19 cellular contexts compared by ENCODE assay signal in the genomic region with DNA sequence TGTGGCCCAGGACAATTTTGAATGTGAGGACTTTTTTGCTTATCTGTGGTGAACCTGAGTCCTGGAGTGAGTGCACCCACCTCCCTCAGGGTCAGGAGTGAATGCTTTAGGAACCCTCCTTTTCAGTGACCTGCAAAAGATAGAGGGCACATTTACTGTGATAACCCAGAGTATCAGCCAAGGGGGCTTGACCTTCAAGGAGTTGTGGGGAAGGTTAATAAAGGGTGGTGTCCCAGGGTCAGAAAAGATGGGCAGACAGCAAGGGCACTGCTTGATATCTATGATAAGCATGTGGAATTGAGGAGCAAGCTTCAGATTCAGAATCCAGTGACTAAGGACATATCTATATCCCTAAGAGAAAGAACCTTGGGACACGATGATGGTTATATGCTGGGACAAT. TPM values are rescaled to one million over a fixed set of nuclear protein-coding genes. Genes with fewer than 3 reads are reported as not detected.
A peak's percentile ranks its signal among the peaks of the same experiment; 100 is the strongest.
DNase-seq lines count a peak whose midpoint lies in the region; ATAC-seq and TF ChIP-seq lines count a peak whose summit lies in the region.
"Had no signal": no experiment of that assay in that cellular context is flagged by ENCODE, and none has a peak within 500 bp of the region (broad histone marks: within the 10 kb centered on the region; RNA-seq: fewer than 3 reads in every experiment).

No MANE protein-coding gene starts in this region.

- H3K9me3 ChIP-seq in CD8-positive, alpha-beta memory T cell (ENCODE audit: low read length) = no peaks in the 10 kb centered on the region
- H3K9me3 ChIP-seq: transverse colon had no signal

- CTCF ChIA-PET in CD8-positive, alpha-beta memory T cell (lab: Charles Lee) = no interaction called here
- CTCF ChIA-PET in activated CD8-positive, alpha-beta T cell treated with anti-CD3 and anti-CD28 coated beads, Interleukin-2, amount 10 ng/mL, durations not matched to agents 7 days and 5 days (lab: Charles Lee) = no interaction called here

- H3K4me1 ChIP-seq in CD8-positive, alpha-beta memory T cell (ENCODE audit: insufficient read depth, low read length) = peaks cover 30% of the 10 kb centered on the region

- H3K9me3 Mint-ChIP-seq in CD14-positive monocyte (peaks cover 0 to 5% (median 0%) of the 10 kb centered on the region in 7 donors), immature natural killer cell (peaks cover 0 to 2% (median 0%) of the 10 kb centered on the region in 6 donors), nephron progenitor cell (no peaks in the 10 kb centered on the region)
- peaks cover 0 to 5% (median 0%) of the 10 kb centered on the region in 5 donors for H3K9me3 Mint-ChIP-seq in CD8-positive, alpha-beta memory T cell
- no peaks in the 10 kb centered on the region for H3K9me3 Mint-ChIP-seq in activated CD8-positive, alpha-beta T cell treated with anti-CD3 and anti-CD28 coated beads, Interleukin-2, amount 10 ng/mL, durations not matched to agents 7 days and 5 days (ENCODE audit: insufficient read depth)
- H3K9me3 Mint-ChIP-seq: brain, endodermal cell had no signal

- H3K36me3 Mint-ChIP-seq in CD14-positive monocyte = peaks cover 63 to 67% of the 10 kb centered on the region in 2 donors
- peaks cover 43 to 81% (median 43%) of the 10 kb centered on the region in 3 donors for H3K36me3 Mint-ChIP-seq in CD8-positive, alpha-beta memory T cell
- H3K36me3 Mint-ChIP-seq in activated CD8-positive, alpha-beta T cell treated with anti-CD3 and anti-CD28 coated beads, Interleukin-2, amount 10 ng/mL, durations not matched to agents 7 days and 5 days (ENCODE audit: low read depth) = peaks cover 70% of the 10 kb centered on the region
- peaks cover 48 to 70% (median 55%) of the 10 kb centered on the region in 3 donors for H3K36me3 Mint-ChIP-seq in immature natural killer cell
- H3K36me3 Mint-ChIP-seq in nephron progenitor cell (ENCODE audit: low read depth) = peaks cover 35% of the 10 kb centered on the region

- no peaks in the 10 kb centered on the region for H3K27me3 ChIP-seq in CD8-positive, alpha-beta memory T cell (ENCODE audit: insufficient read depth, low read length, poor library complexity, severe bottlenecking)
- H3K27me3 ChIP-seq: transverse colon had no signal

- H3K27ac Mint-ChIP-seq in CD14-positive monocyte (peak overlapping the region in 5 of 7 donors; percentile 7 to 100 (median 89)), immature natural killer cell (peak overlapping the region; percentile 43 to 100 (median 100)), nephron progenitor cell (no peak overlapping the region)
- peak overlapping the region in 7 of 8 donors; percentile 63 to 100 (median 96) for H3K27ac Mint-ChIP-seq in CD8-positive, alpha-beta memory T cell
- H3K27ac Mint-ChIP-seq in activated CD8-positive, alpha-beta T cell treated with anti-CD3 and anti-CD28 coated beads, Interleukin-2, amount 10 ng/mL, durations not matched to agents 7 days and 5 days = peak overlapping the region; percentile 19
- H3K27ac Mint-ChIP-seq: endodermal cell had no signal

- DNase-seq in CD14-positive monocyte (ENCODE audit: low spot score) = no peak
- peak in 1 of 5 donors; percentile 26 for DNase-seq in CD8-positive, alpha-beta memory T cell
- no peak for DNase-seq in activated CD8-positive, alpha-beta T cell treated with anti-CD3 and anti-CD28 coated beads, Interleukin-2, amount 10 ng/mL, durations not matched to agents 7 days and 5 days
- DNase-seq in immature natural killer cell = no peak
- DNase-seq in NCI-H187 treated with DMSO at 0.1 percent for 48 hours (lab: John Stamatoyannopoulos, UW) = no peak
- no peak for DNase-seq in nephron progenitor cell
- DNase-seq: endodermal cell; midbrain; NCI-H1105; NCI-H69; right cardiac atrium; Right ventricle myocardium superior; stimulated activated CD4-positive, alpha-beta T cell treated with anti-CD3 and anti-CD28 coated beads, Interleukin-15, amount 100 ng/mL, for 24 hours; stimulated activated naive CD4-positive, alpha-beta T cell treated with Interleukin-2 at 50 U/mL for 16 hours; transverse colon had no signal

- intact Hi-C loops in CD14-positive monocyte (cut with micrococcal nuclease) = loop anchor here in 1 of 2 donors (10.0 kb wide), 1 partner anchor 222 kb away; the partner anchor contains the start of gene HLA-F

- no peak for TF ChIP-seq CTCF in CD14-positive monocyte (IDR thresholded peaks at IDR 0.05)
- no peak for TF ChIP-seq CTCF in nephron progenitor cell (IDR thresholded peaks at IDR 0.05)

- H3K4me3 Mint-ChIP-seq in CD14-positive monocyte (peak overlapping the region; percentile 6 to 30), immature natural killer cell (peak overlapping the region; percentile 85 to 100 (median 97)), nephron progenitor cell (no peak overlapping the region)
- H3K4me3 Mint-ChIP-seq in CD8-positive, alpha-beta memory T cell = peak overlapping the region; percentile 87 to 99 (median 97)
- H3K4me3 Mint-ChIP-seq in activated CD8-positive, alpha-beta T cell treated with anti-CD3 and anti-CD28 coated beads, Interleukin-2, amount 10 ng/mL, durations not matched to agents 7 days and 5 days = peak overlapping the region; percentile 98
- H3K4me3 Mint-ChIP-seq: endodermal cell had no signal

- H3K36me3 ChIP-seq in CD8-positive, alpha-beta memory T cell (ENCODE audit: insufficient read depth, low read length) = peaks cover 38% of the 10 kb centered on the region
- H3K36me3 ChIP-seq: transverse colon had no signal

- no peak overlapping the region for H3K4me3 ChIP-seq in CD8-positive, alpha-beta memory T cell (ENCODE audit: low read length)
- H3K4me3 ChIP-seq: transverse colon had no signal

- peaks cover 0 to 5% (median 1%) of the 10 kb centered on the region in 3 donors for H3K27me3 Mint-ChIP-seq in CD14-positive monocyte (ENCODE audit: low read depth in 3 of 3)
- H3K27me3 Mint-ChIP-seq in CD8-positive, alpha-beta memory T cell = peaks cover 0 to 16% of the 10 kb centered on the region in 2 donors
- no peaks in the 10 kb centered on the region for H3K27me3 Mint-ChIP-seq in activated CD8-positive, alpha-beta T cell treated with anti-CD3 and anti-CD28 coated beads, Interleukin-2, amount 10 ng/mL, durations not matched to agents 7 days and 5 days (ENCODE audit: low read depth)
- H3K27me3 Mint-ChIP-seq in immature natural killer cell (ENCODE audit: low read depth in 3 of 3) = peaks cover 53 to 70% (median 67%) of the 10 kb centered on the region in 3 donors
- H3K27me3 Mint-ChIP-seq in nephron progenitor cell (ENCODE audit: low read depth, poor library complexity) = peaks cover 14% of the 10 kb centered on the region

- H3K4me1 Mint-ChIP-seq in CD14-positive monocyte (peaks cover 59% of the 10 kb centered on the region), immature natural killer cell (peaks cover 68 to 85% of the 10 kb centered on the region in 2 donors), nephron progenitor cell (peaks cover 11% of the 10 kb centered on the region)
- H3K4me1 Mint-ChIP-seq in CD8-positive, alpha-beta memory T cell = peaks cover 61 to 72% (median 62%) of the 10 kb centered on the region in 3 donors
- peaks cover 38% of the 10 kb centered on the region for H3K4me1 Mint-ChIP-seq in activated CD8-positive, alpha-beta T cell treated with anti-CD3 and anti-CD28 coated beads, Interleukin-2, amount 10 ng/mL, durations not matched to agents 7 days and 5 days (ENCODE audit: low read depth)

- no peak for ATAC-seq in activated CD8-positive, alpha-beta T cell treated with anti-CD3 and anti-CD28 coated beads, Interleukin-2, amount 10 ng/mL, durations not matched to agents 7 days and 5 days
- no peak for ATAC-seq in HG03378 (IDR thresholded peaks at IDR 0.05; ENCODE audit: unreplicated experiment)
- no peak for ATAC-seq in GM21576 (IDR thresholded peaks at IDR 0.05; ENCODE audit: unreplicated experiment)
- ATAC-seq: right cardiac atrium had no signal

- H3K27ac ChIP-seq in CD8-positive, alpha-beta memory T cell (ENCODE audit: low read depth, low read length) = no peak overlapping the region
- H3K27ac ChIP-seq: transverse colon, VCaP had no signal

- POLR2A ChIA-PET in CD8-positive, alpha-beta memory T cell (lab: Charles Lee) = interaction anchor here (0.7 to 3.7 kb wide), 2 partner anchors 15 to 18 kb away, joined by 3 to 36 read pairs; no protein-coding TSS in a partner anchor
- POLR2A ChIA-PET in activated CD8-positive, alpha-beta T cell treated with anti-CD3 and anti-CD28 coated beads, Interleukin-2, amount 10 ng/mL, durations not matched to agents 7 days and 5 days (lab: Charles Lee) = interaction anchor here (0.6 to 1.8 kb wide), 3 partner anchors 13 to 92 kb away, joined by 3 to 4 read pairs (median 4); no protein-coding TSS in a partner anchor

RNA-seq across cellular contexts. Expression of gene HLA-A, which starts 4.5 kb away (rescaled TPM):
- 1,000 to 10,000 TPM; 1,518 to 2,788 TPM for polyA plus RNA-seq in CD14-positive monocyte
- total RNA-seq in CD8-positive, alpha-beta memory T cell = 1,000 to 10,000 TPM; 1,371 to 1,390 TPM
- polyA plus RNA-seq in CD8-positive, alpha-beta memory T cell = 3,526 TPM
- total RNA-seq in activated CD8-positive, alpha-beta T cell treated with anti-CD3 and anti-CD28 coated beads, Interleukin-2, amount 10 ng/mL, durations not matched to agents 7 days and 5 days = 1,000 to 10,000 TPM; 1,178 to 1,183 TPM
- polyA plus RNA-seq in immature natural killer cell = 1,000 to 10,000 TPM; 2,780 to 4,438 (median 4,182) TPM
